2 cellular contexts compared by ENCODE assay signal in genomic region chr3:12536423-12536822, GRCh38.
TF ChIP-seq lines count a peak whose summit lies in the region.

No MANE protein-coding gene starts in this region.

TF ChIP-seq in SK-N-SH, 30 proteins besides CTCF, POLR2A, EP300 and RAD21 (continued from another document):
- TF ChIP-seq, protein P1, sequence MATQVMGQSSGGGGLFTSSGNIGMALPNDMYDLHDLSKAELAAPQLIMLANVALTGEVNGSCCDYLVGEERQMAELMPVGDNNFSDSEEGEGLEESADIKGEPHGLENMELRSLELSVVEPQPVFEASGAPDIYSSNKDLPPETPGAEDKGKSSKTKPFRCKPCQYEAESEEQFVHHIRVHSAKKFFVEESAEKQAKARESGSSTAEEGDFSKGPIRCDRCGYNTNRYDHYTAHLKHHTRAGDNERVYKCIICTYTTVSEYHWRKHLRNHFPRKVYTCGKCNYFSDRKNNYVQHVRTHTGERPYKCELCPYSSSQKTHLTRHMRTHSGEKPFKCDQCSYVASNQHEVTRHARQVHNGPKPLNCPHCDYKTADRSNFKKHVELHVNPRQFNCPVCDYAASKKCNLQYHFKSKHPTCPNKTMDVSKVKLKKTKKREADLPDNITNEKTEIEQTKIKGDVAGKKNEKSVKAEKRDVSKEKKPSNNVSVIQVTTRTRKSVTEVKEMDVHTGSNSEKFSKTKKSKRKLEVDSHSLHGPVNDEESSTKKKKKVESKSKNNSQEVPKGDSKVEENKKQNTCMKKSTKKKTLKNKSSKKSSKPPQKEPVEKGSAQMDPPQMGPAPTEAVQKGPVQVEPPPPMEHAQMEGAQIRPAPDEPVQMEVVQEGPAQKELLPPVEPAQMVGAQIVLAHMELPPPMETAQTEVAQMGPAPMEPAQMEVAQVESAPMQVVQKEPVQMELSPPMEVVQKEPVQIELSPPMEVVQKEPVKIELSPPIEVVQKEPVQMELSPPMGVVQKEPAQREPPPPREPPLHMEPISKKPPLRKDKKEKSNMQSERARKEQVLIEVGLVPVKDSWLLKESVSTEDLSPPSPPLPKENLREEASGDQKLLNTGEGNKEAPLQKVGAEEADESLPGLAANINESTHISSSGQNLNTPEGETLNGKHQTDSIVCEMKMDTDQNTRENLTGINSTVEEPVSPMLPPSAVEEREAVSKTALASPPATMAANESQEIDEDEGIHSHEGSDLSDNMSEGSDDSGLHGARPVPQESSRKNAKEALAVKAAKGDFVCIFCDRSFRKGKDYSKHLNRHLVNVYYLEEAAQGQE (IDR thresholded peaks at IDR 0.05; ENCODE audit: low read depth, low read length) = no peak
- TF ChIP-seq NFIC (IDR thresholded peaks at IDR 0.05; ENCODE audit: borderline replicate concordance) = no peak
- TF ChIP-seq SMC3 (IDR thresholded peaks at IDR 0.05; ENCODE audit: low read depth, low read length) = no peak
- TF ChIP-seq ELF1 (IDR thresholded peaks at IDR 0.05) = no peak
- no peak for TF ChIP-seq MEF2A (IDR thresholded peaks at IDR 0.05; ENCODE audit: borderline replicate concordance, low read depth)
- no peak for TF ChIP-seq TCF12 (IDR thresholded peaks at IDR 0.05)
- no peak for TF ChIP-seq MAX (IDR thresholded peaks at IDR 0.05; ENCODE audit: low read depth)
- no peak for TF ChIP-seq ZBTB33 (IDR thresholded peaks at IDR 0.05; ENCODE audit: borderline replicate concordance, low read depth)
- no peak for TF ChIP-seq TEAD4 (IDR thresholded peaks at IDR 0.05; ENCODE audit: borderline replicate concordance, insufficient read depth)
- no peak for TF ChIP-seq RCOR1 (IDR thresholded peaks at IDR 0.05; ENCODE audit: low read length)
- TF ChIP-seq CHD2 (IDR thresholded peaks at IDR 0.05; ENCODE audit: low read length, partially characterized antibody) = no peak
- TF ChIP-seq USF1 (IDR thresholded peaks at IDR 0.05; ENCODE audit: borderline replicate concordance, low read depth) = no peak
- no peak for TF ChIP-seq FOXM1 (IDR thresholded peaks at IDR 0.05; ENCODE audit: low read depth)
- TF ChIP-seq EZH2phosphoT487 (IDR thresholded peaks at IDR 0.05; ENCODE audit: borderline replicate concordance, low read depth) = no peak
TF ChIP-seq in SK-N-SH: peak in this region for 0.

TF ChIP-seq in SK-N-SH treated with all-trans-retinoic acid at 6 μM for 48 hours, 23 proteins besides CTCF, POLR2A, EP300 and RAD21 (continued from another document):
- no peak for TF ChIP-seq TSHZ2 (CRISPR knock-in tag; IDR thresholded peaks at IDR 0.05)
- no peak for TF ChIP-seq SNAI2 (CRISPR knock-in tag; IDR thresholded peaks at IDR 0.05)
- no peak for TF ChIP-seq PATZ1 (CRISPR knock-in tag; IDR thresholded peaks at IDR 0.05; ENCODE audit: borderline replicate concordance)
- no peak for TF ChIP-seq ZNF70 (CRISPR knock-in tag; IDR thresholded peaks at IDR 0.05)
- no peak for TF ChIP-seq TOX (CRISPR knock-in tag; IDR thresholded peaks at IDR 0.05; ENCODE audit: borderline replicate concordance)
- TF ChIP-seq CSRNP3 (CRISPR knock-in tag; IDR thresholded peaks at IDR 0.05) = no peak
- no peak for TF ChIP-seq CSDC2 (CRISPR knock-in tag; IDR thresholded peaks at IDR 0.05)
- TF ChIP-seq, protein P2, sequence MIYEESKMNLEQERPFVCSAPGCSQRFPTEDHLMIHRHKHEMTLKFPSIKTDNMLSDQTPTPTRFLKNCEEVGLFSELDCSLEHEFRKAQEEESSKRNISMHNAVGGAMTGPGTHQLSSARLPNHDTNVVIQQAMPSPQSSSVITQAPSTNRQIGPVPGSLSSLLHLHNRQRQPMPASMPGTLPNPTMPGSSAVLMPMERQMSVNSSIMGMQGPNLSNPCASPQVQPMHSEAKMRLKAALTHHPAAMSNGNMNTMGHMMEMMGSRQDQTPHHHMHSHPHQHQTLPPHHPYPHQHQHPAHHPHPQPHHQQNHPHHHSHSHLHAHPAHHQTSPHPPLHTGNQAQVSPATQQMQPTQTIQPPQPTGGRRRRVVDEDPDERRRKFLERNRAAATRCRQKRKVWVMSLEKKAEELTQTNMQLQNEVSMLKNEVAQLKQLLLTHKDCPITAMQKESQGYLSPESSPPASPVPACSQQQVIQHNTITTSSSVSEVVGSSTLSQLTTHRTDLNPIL (CRISPR knock-in tag; IDR thresholded peaks at IDR 0.05; ENCODE audit: low read depth) = no peak
